ENCODE assay signal across 8 cellular contexts in genomic region chr14:61472025-61472672, GRCh38.
A peak's percentile ranks its signal among the peaks of the same experiment; 100 is the strongest.
DNase-seq lines count a peak whose midpoint lies in the region; ATAC-seq and TF ChIP-seq lines count a peak whose summit lies in the region.

No MANE protein-coding gene starts in this region.

- no peaks in the 10 kb centered on the region for H3K4me1 ChIP-seq in prostate gland (replicated peaks)

- peak; percentile 75 for DNase-seq in Caki2 (ENCODE audit: low read depth)
- DNase-seq in activated CD4-positive, alpha-beta T cell treated with anti-CD3 and anti-CD28 coated beads, Interleukin-2, amount 50 U/mL, for 1 hour, result peak; percentile 30
- peak; percentile 99 for DNase-seq in fibroblast of mammary gland (ENCODE audit: low read depth)
- no peak for DNase-seq in prostate gland (ENCODE audit: low spot score)
- no peak for DNase-seq in RPMI8226
- no peak for DNase-seq in GM10248 (ENCODE audit: extremely low spot score)

- TF ChIP-seq CTCF in fibroblast of mammary gland (conservative IDR thresholded peaks at IDR 0.05; ENCODE audit: control insufficient read depth, insufficient read depth, low read depth, low read length) (no peak), prostate gland (IDR thresholded peaks at IDR 0.05) (no peak), GM10248 (IDR thresholded peaks at IDR 0.05; ENCODE audit: control extremely low read depth, extremely low read depth, low read depth, missing control alignments) (no peak)

- H3K27me3 ChIP-seq in prostate gland (replicated peaks; ENCODE audit: insufficient read depth), result no peaks in the 10 kb centered on the region

- in situ Hi-C loops in Caki2 (cut with HindIII; ENCODE audit: low pct_unique_long_range_greater_than_20kb, low sequenced_read_pairs), result no loop called here

- no peaks in the 10 kb centered on the region for H3K9me3 ChIP-seq in KOPT-K1 (ENCODE audit: insufficient read depth, low read length, poor library complexity, severe bottlenecking)
- no peaks in the 10 kb centered on the region for H3K9me3 ChIP-seq in prostate gland

- ATAC-seq in GM18519 (IDR thresholded peaks at IDR 0.05; ENCODE audit: low FRiP score, unreplicated experiment), result no peak

- H3K36me3 ChIP-seq in KOPT-K1 (ENCODE audit: insufficient read depth, low read length) (peaks cover 52% of the 10 kb centered on the region), prostate gland (no peaks in the 10 kb centered on the region)

- H3K27ac ChIP-seq in KOPT-K1 (ENCODE audit: low read depth, low read length, poor library complexity, severe bottlenecking) (peak overlapping the region; percentile 93), prostate gland (peak overlapping the region; percentile 21 to 28)

- POLR2A ChIA-PET in GM10248 (lab: Yijun Ruan, JAX), result no interaction called here

- no peak for TF ChIP-seq POLR2A in prostate gland (IDR thresholded peaks at IDR 0.05)

- H3K4me3 ChIP-seq in fibroblast of mammary gland (ENCODE audit: control insufficient read depth, low read depth, low read length), result peak overlapping the region; percentile 49
- H3K4me3 ChIP-seq in prostate gland, result no peak overlapping the region

- CTCF ChIA-PET in GM10248 (lab: Yijun Ruan, JAX), result interaction anchor here (0.9 to 3.3 kb wide), 5 partner anchors 12 to 365 kb away, joined by 3 to 24 read pairs (median 3); no protein-coding TSS in a partner anchor

- WGBS in prostate gland, result 32% methylated on average over 8 of the region's 8 CpGs

- intact Hi-C loops in prostate gland (cut with DNase I), result loop anchor here (5.0 kb wide), 2 partner anchors 70 to 225 kb away; partner anchors contain the start of gene HIF1A

Comparison
In these comparisons a context has a peak if more than half of its experiments do, and no peak if none do; other contexts are left out.
1. DNase-seq: peak in Caki2 (single experiment), activated CD4-positive, alpha-beta T cell treated with anti-CD3 and anti-CD28 coated beads, Interleukin-2, amount 50 U/mL, for 1 hour (single experiment) and fibroblast of mammary gland (single experiment); none in prostate gland (single experiment), RPMI8226 (single experiment) and GM10248 (single experiment).